In the genomic region with DNA sequence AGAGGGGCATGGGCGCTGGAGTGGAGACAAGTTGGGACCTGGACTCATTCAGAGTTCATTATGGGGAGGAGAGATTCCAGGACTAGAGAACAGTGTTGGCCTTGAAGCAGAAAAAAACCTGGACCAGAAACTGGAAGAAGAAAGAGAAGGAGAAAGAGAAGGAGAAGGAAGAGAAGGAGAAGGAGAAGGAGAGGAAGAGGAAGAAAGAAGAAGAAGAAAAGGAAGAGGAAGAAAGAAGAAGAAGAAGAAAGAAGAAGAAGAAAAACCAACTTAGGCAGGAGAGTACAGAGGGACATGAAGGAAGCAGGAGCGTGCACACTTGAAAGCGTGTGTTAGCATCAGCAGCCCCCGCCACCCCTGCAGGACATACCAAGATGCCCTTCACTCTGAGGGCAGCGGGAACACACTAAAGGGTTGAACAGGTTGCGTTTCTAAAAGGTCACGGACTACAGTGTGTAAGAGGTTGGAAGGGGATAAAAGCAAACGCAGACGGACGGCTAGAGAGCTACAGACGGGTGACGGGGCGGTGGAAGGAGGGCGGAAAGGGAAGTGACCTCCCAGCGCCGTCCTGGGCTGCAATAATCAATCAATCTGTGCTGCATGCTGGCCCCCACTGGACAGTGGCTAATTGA, we compare ENCODE assay signal across 9 cellular contexts.
A peak's percentile ranks its signal among the peaks of the same experiment; 100 is the strongest.
DNase-seq lines count a peak whose midpoint lies in the region; ATAC-seq and TF ChIP-seq lines count a peak whose summit lies in the region.
"Had no signal": no experiment of that assay in that cellular context is flagged by ENCODE, and none has a peak within 500 bp of the region (broad histone marks: within the 10 kb centered on the region; RNA-seq: fewer than 3 reads in every experiment).

No MANE protein-coding gene starts in this region.

- H3K27me3 ChIP-seq in esophagus muscularis mucosa (peaks cover 0 to 29% (median 0%) of the 10 kb centered on the region in 4 donors), psoas muscle (ENCODE audit: insufficient read depth in 3 of 3, low read length in 2 of 3) (peaks cover 0 to 39% (median 5%) of the 10 kb centered on the region in 3 donors)

- WGBS in esophagus muscularis mucosa: 26% methylated on average over 16 of the region's 16 CpGs
- 19 to 21% (median 20%) methylated on average over 16 of the region's 16 CpGs for WGBS in psoas muscle, 3 donors

- ATAC-seq in GM19452 (IDR thresholded peaks at IDR 0.05; ENCODE audit: unreplicated experiment) (peak; percentile 17), HG03460 (IDR thresholded peaks at IDR 0.05; ENCODE audit: unreplicated experiment) (peak; percentile 9), psoas muscle (no peak)

- no peak for TF ChIP-seq POLR2A in esophagus muscularis mucosa (IDR thresholded peaks at IDR 0.05; ENCODE audit: low read depth)

- TF ChIP-seq CTCF in esophagus muscularis mucosa (IDR thresholded peaks at IDR 0.05): no peak
- no peak for TF ChIP-seq CTCF in psoas muscle (IDR thresholded peaks at IDR 0.05)

- H3K36me3 ChIP-seq in esophagus muscularis mucosa (no peaks in the 10 kb centered on the region), psoas muscle (ENCODE audit: insufficient read depth in 1 of 2, low read depth in 1 of 2) (no peaks in the 10 kb centered on the region)

- H3K4me1 ChIP-seq in esophagus muscularis mucosa: peaks cover 6 to 13% (median 12%) of the 10 kb centered on the region in 4 donors
- H3K4me1 ChIP-seq in psoas muscle: no peaks in the 10 kb centered on the region

- DNase-seq in esophagus muscularis mucosa (ENCODE audit: extremely low spot score) (no peak), psoas muscle (no peak), ureter (ENCODE audit: low spot score) (no peak), NCI-H524 (lab: John Stamatoyannopoulos, UW) (no peak), posterior cingulate gyrus (no peak)
- DNase-seq in activated effector memory CD4-positive, alpha-beta T cell treated with anti-CD3 and anti-CD28 coated beads, Interleukin-2, amount 50 U/mL, for 16 hours: no peak
- DNase-seq: amniotic stem cell had no signal

- H3K4me3 ChIP-seq in esophagus muscularis mucosa (peak overlapping the region; percentile 49 to 57 (median 52)), psoas muscle (peak overlapping the region; percentile 49)

- H3K27ac ChIP-seq in esophagus muscularis mucosa (replicated peaks in 1 of 4): no peak overlapping the region
- H3K27ac ChIP-seq in psoas muscle: no peak overlapping the region

- H3K9me3 ChIP-seq in esophagus muscularis mucosa (no peaks in the 10 kb centered on the region), psoas muscle (no peaks in the 10 kb centered on the region)

- intact Hi-C loops in esophagus muscularis mucosa (cut with DNase I) (no loop called here), psoas muscle (cut with DNase I) (no loop called here), posterior cingulate gyrus (cut with DNase I) (loop anchor here (10.0 kb wide), 3 partner anchors 119 to 1309 kb away; a partner anchor contains a TSS)

- no peak for TF ChIP-seq EP300 in esophagus muscularis mucosa (IDR thresholded peaks at IDR 0.05)

Comparison
In these comparisons a context has a peak if more than half of its experiments do, and no peak if none do; other contexts are left out.
1. ATAC-seq: peak in GM19452 (single experiment) and HG03460 (single experiment); none in psoas muscle (0 of 4).